Comparison of ENCODE assay signal across 29 cellular contexts in genomic region chr14:42950363-42950762, GRCh38.
"Had no signal": no experiment of that assay in that cellular context is flagged by ENCODE, and none has a peak within 500 bp of the region (broad histone marks: within the 10 kb centered on the region; RNA-seq: fewer than 3 reads in every experiment).

No MANE protein-coding gene starts in this region.

- H3K4me3 ChIP-seq: colonic mucosa, coronary artery, dorsolateral prefrontal cortex, esophagus muscularis mucosa, esophagus squamous epithelium, gastrocnemius medialis, gastroesophageal sphincter, heart left ventricle, heart right ventricle had no signal

- DNase-seq: colonic mucosa; cortex of kidney; dermis blood vessel endothelial cell; dorsolateral prefrontal cortex; effector CD4-positive, alpha-beta T cell; effector CD8-positive, alpha-beta T cell; effector memory CD4-positive, alpha-beta T cell; effector memory CD8-positive, alpha-beta T cell; endodermal cell; erythroblast; esophagus squamous epithelium; foreskin fibroblast; foreskin keratinocyte; foreskin melanocyte; gastrocnemius medialis; glutamatergic neuron; head of caudate nucleus; heart left ventricle; heart right ventricle had no signal

- H3K9me3 Mint-ChIP-seq: dendritic cell treated with granulocyte-macrophage colony-stimulating factor and Interleukin-4, amounts not matched to agents 40 ng/mL and 50 ng/mL, for 4 days had no signal

- ATAC-seq: effector memory CD8-positive, alpha-beta T cell; esophagus mucosa; foreskin keratinocyte; gastrocnemius medialis; gastroesophageal sphincter; heart left ventricle; heart right ventricle had no signal

- H3K9me3 ChIP-seq: colonic mucosa, gastrocnemius medialis had no signal

- H3K36me3 ChIP-seq: colonic mucosa, esophagus muscularis mucosa, esophagus squamous epithelium, gastrocnemius medialis, gastroesophageal sphincter, heart left ventricle, heart right ventricle had no signal

- H3K4me1 ChIP-seq: colonic mucosa, esophagus muscularis mucosa, esophagus squamous epithelium, foreskin keratinocyte, gastrocnemius medialis, gastroesophageal sphincter, heart left ventricle, heart right ventricle had no signal

- H3K27ac Mint-ChIP-seq: dendritic cell treated with granulocyte-macrophage colony-stimulating factor and Interleukin-4, amounts not matched to agents 40 ng/mL and 50 ng/mL, for 4 days; effector memory CD8-positive, alpha-beta T cell; endodermal cell had no signal

- FAIRE-seq: colon, endometrium, endothelial cell of umbilical vein, frontal cortex had no signal

- H3K4me3 Mint-ChIP-seq: dendritic cell treated with granulocyte-macrophage colony-stimulating factor and Interleukin-4, amounts not matched to agents 40 ng/mL and 50 ng/mL, for 4 days; effector memory CD8-positive, alpha-beta T cell; endodermal cell had no signal

- H3K4me1 Mint-ChIP-seq: endodermal cell had no signal

- H3K27ac ChIP-seq: colonic mucosa, coronary artery, dorsolateral prefrontal cortex, epithelial cell of prostate, esophagus muscularis mucosa, esophagus squamous epithelium, foreskin keratinocyte, gastrocnemius medialis, gastroesophageal sphincter, heart left ventricle, heart right ventricle had no signal

- H3K27me3 Mint-ChIP-seq: dendritic cell treated with granulocyte-macrophage colony-stimulating factor and Interleukin-4, amounts not matched to agents 40 ng/mL and 50 ng/mL, for 4 days; effector memory CD8-positive, alpha-beta T cell had no signal

- H3K27me3 ChIP-seq: colonic mucosa, dorsolateral prefrontal cortex, esophagus muscularis mucosa, esophagus squamous epithelium, foreskin keratinocyte, gastrocnemius medialis, gastroesophageal sphincter, heart left ventricle, heart right ventricle had no signal
